ENCODE assay signal across 17 cellular contexts in genomic region chr15:43821505-43821904, GRCh38. TPM values are rescaled to one million over a fixed set of nuclear protein-coding genes. Genes with fewer than 3 reads are reported as not detected.
DNase-seq lines count a peak whose midpoint lies in the region; ATAC-seq and TF ChIP-seq lines count a peak whose summit lies in the region.
"Had no signal": no experiment of that assay in that cellular context is flagged by ENCODE, and none has a peak within 500 bp of the region (broad histone marks: within the 10 kb centered on the region; RNA-seq: fewer than 3 reads in every experiment).

No MANE protein-coding gene starts in this region.

- H3K36me3 ChIP-seq in SK-N-SH (replicated peaks in 1 of 2; ENCODE audit: control insufficient read depth in 1 of 2, insufficient read depth in 2 of 2, low read length in 1 of 2) = peaks cover 11 to 17% of the 10 kb centered on the region in 2 experiments

- H3K27ac Mint-ChIP-seq in HFFc6 = peak overlapping the region; percentile 17; the same call in 1 of the 2 replicates
- H3K27ac Mint-ChIP-seq in activated naive CD8-positive, alpha-beta T cell treated with anti-CD3 and anti-CD28 coated beads for 36 hours = peak overlapping the region; percentile 7
- peak overlapping the region in 8 of 10 donors; percentile 27 to 84 (median 52) for H3K27ac Mint-ChIP-seq in naive thymus-derived CD8-positive, alpha-beta T cell
- H3K27ac Mint-ChIP-seq: progenitor cell of endocrine pancreas had no signal

- peak overlapping the region; percentile 51 for H3K4me2 ChIP-seq in SK-N-SH

- H3K4me1 Mint-ChIP-seq in HFFc6 (ENCODE audit: low read depth) = peaks cover 17% of the 10 kb centered on the region
- H3K4me1 Mint-ChIP-seq in activated naive CD8-positive, alpha-beta T cell treated with anti-CD3 and anti-CD28 coated beads for 36 hours = peaks cover 41% of the 10 kb centered on the region
- peaks cover 13 to 58% (median 46%) of the 10 kb centered on the region in 4 donors for H3K4me1 Mint-ChIP-seq in naive thymus-derived CD8-positive, alpha-beta T cell

- peaks cover 78% of the 10 kb centered on the region for H3K79me2 ChIP-seq in SK-N-SH (ENCODE audit: insufficient read depth)

- H3K36me3 Mint-ChIP-seq in HFFc6 (ENCODE audit: low read depth) = peaks cover 14% of the 10 kb centered on the region
- peaks cover 32% of the 10 kb centered on the region for H3K36me3 Mint-ChIP-seq in activated naive CD8-positive, alpha-beta T cell treated with anti-CD3 and anti-CD28 coated beads for 36 hours
- peaks cover 0 to 30% (median 5%) of the 10 kb centered on the region in 3 donors for H3K36me3 Mint-ChIP-seq in naive thymus-derived CD8-positive, alpha-beta T cell

- CTCF ChIA-PET in SK-N-SH (lab: Yijun Ruan, JAX) = interaction anchor here (1.4 kb wide), 1 partner anchor 10 kb away, joined by 3 read pairs; no protein-coding TSS in a partner anchor

- H2AFZ ChIP-seq in SK-N-SH (ENCODE audit: low read depth) = no peak overlapping the region

- H3K27me3 ChIP-seq in SK-N-SH (ENCODE audit: insufficient read depth) = no peaks in the 10 kb centered on the region

- POLR2A ChIA-PET in SK-N-SH (lab: Yijun Ruan, JAX) = interaction anchor here (0.6 kb wide), 1 partner anchor 21 kb away, joined by 3 read pairs; the partner anchor contains the start of gene HYPK
- POLR2A ChIA-PET in naive thymus-derived CD8-positive, alpha-beta T cell (lab: Charles Lee) = interaction anchor here (0.6 to 4.5 kb wide), 4 partner anchors 12 to 796 kb away, joined by 3 to 42 read pairs (median 5); partner anchors contain the start of genes HYPK and SERINC4

- no peak for TF ChIP-seq RAD21 in SK-N-SH (IDR thresholded peaks at IDR 0.05; ENCODE audit: low read length)

- H3K9me3 ChIP-seq in SK-N-SH = no peaks in the 10 kb centered on the region

- H3K4me3 ChIP-seq in SK-N-SH (ENCODE audit: low read depth in 2 of 2, low read length in 1 of 2) = 0 out of 4 replicates have a peak overlapping the region, but pooled peaks of 1 of the 2 experiments have one; percentile 16

- H3K27me3 Mint-ChIP-seq in HFFc6 (ENCODE audit: insufficient read depth) = no peaks in the 10 kb centered on the region; the same call in none of the 2 replicates
- no peaks in the 10 kb centered on the region for H3K27me3 Mint-ChIP-seq in activated naive CD8-positive, alpha-beta T cell treated with anti-CD3 and anti-CD28 coated beads for 36 hours
- no peaks in the 10 kb centered on the region for H3K27me3 Mint-ChIP-seq in naive thymus-derived CD8-positive, alpha-beta T cell
- H3K27me3 Mint-ChIP-seq: progenitor cell of endocrine pancreas had no signal

- H3K27ac ChIP-seq in SK-N-SH (ENCODE audit: low read depth in 2 of 2, low read length in 1 of 2) = no peak overlapping the region
- H3K27ac ChIP-seq: 22Rv1 had no signal

- H3K4me1 ChIP-seq in SK-N-SH (ENCODE audit: control insufficient read depth in 1 of 2, insufficient read depth in 2 of 2, low read depth in 1 of 2, low read length in 1 of 2) = peaks cover 8 to 10% of the 10 kb centered on the region in 2 experiments; a peak in 3 of 4 replicates

- DNase-seq in SK-N-SH (no peak), HFFc6 (no peak)
- no peak for DNase-seq in activated naive CD8-positive, alpha-beta T cell treated with anti-CD3 and anti-CD28 coated beads for 36 hours
- no peak for DNase-seq in naive thymus-derived CD8-positive, alpha-beta T cell
- DNase-seq: central memory CD4-positive, alpha-beta T cell; COR-L47; GF-D8; NCI-H187; NCI-H524; T1000 had no signal

- H3K4me3 Mint-ChIP-seq in HFFc6 = no peak overlapping the region
- H3K4me3 Mint-ChIP-seq in activated naive CD8-positive, alpha-beta T cell treated with anti-CD3 and anti-CD28 coated beads for 36 hours = peak overlapping the region; percentile 47
- peak overlapping the region in 9 of 10 donors; percentile 27 to 81 (median 50) for H3K4me3 Mint-ChIP-seq in naive thymus-derived CD8-positive, alpha-beta T cell

- H3K9ac ChIP-seq in SK-N-SH = no peak overlapping the region

- WGBS in SK-N-SH (ENCODE audit: low lambda C conversion rate) = 53% methylated on average over 3 of the region's 3 CpGs

- H3K9me3 Mint-ChIP-seq in HFFc6 = peaks cover 4% of the 10 kb centered on the region
- H3K9me3 Mint-ChIP-seq in activated naive CD8-positive, alpha-beta T cell treated with anti-CD3 and anti-CD28 coated beads for 36 hours = peaks cover 3% of the 10 kb centered on the region
- no peaks in the 10 kb centered on the region for H3K9me3 Mint-ChIP-seq in naive thymus-derived CD8-positive, alpha-beta T cell

- 0 out of 2 replicates have a peak, but pooled peaks cover 11% of the 10 kb centered on the region for H4K20me1 ChIP-seq in SK-N-SH (ENCODE audit: insufficient read depth)

- TF ChIP-seq CTCF in SK-N-SH (IDR thresholded peaks at IDR 0.05) (no peak), HFFc6 (IDR thresholded peaks at IDR 0.05) (no peak)

- peaks cover 12% of the 10 kb centered on the region for H3F3A ChIP-seq in SK-N-SH (replicated peaks; ENCODE audit: insufficient read depth)

- no peaks in the 10 kb centered on the region for H3K9me2 ChIP-seq in SK-N-SH

- ATAC-seq in SK-N-SH treated with all-trans-retinoic acid at 6 μM for 48 hours (no peak), GM18868 (IDR thresholded peaks at IDR 0.05; ENCODE audit: unreplicated experiment) (no peak), HG03520 (IDR thresholded peaks at IDR 0.05; ENCODE audit: unreplicated experiment) (no peak), HG02981 (IDR thresholded peaks at IDR 0.05; ENCODE audit: unreplicated experiment) (no peak)
- no peak for ATAC-seq in naive thymus-derived CD8-positive, alpha-beta T cell

- no peak for TF ChIP-seq EP300 in SK-N-SH (IDR thresholded peaks at IDR 0.05; ENCODE audit: borderline replicate concordance in 1 of 2, low read depth in 1 of 2, low read length in 1 of 2)

TF ChIP-seq in SK-N-SH, 30 proteins besides CTCF, POLR2A, EP300 and RAD21:
- TF ChIP-seq POLR2AphosphoS5 (IDR thresholded peaks at IDR 0.05; ENCODE audit: low read depth, low read length) = no peak
- TF ChIP-seq YY1 (IDR thresholded peaks at IDR 0.05; ENCODE audit: low read depth) = no peak
- no peak for TF ChIP-seq TEAD4 (IDR thresholded peaks at IDR 0.05; ENCODE audit: borderline replicate concordance, insufficient read depth)
- no peak for TF ChIP-seq TAF1 (IDR thresholded peaks at IDR 0.05; ENCODE audit: borderline replicate concordance, low read depth, low read length)

TF ChIP-seq in SK-N-SH treated with all-trans-retinoic acid at 6 μM for 48 hours, 23 proteins besides CTCF, POLR2A, EP300 and RAD21 (continues in another document):
- TF ChIP-seq GLIS3 (CRISPR knock-in tag; IDR thresholded peaks at IDR 0.05) = no peak
- no peak for TF ChIP-seq ZNF565 (CRISPR knock-in tag; conservative IDR thresholded peaks at IDR 0.05; ENCODE audit: low read depth)
- no peak for TF ChIP-seq ARNTL (CRISPR knock-in tag; IDR thresholded peaks at IDR 0.05; ENCODE audit: borderline replicate concordance, low read depth)
- no peak for TF ChIP-seq ZFP3 (CRISPR knock-in tag; IDR thresholded peaks at IDR 0.05)
- no peak for TF ChIP-seq PPARA (CRISPR knock-in tag; IDR thresholded peaks at IDR 0.05; ENCODE audit: borderline replicate concordance)

RNA-seq across cellular contexts. Expression of gene MFAP1, which starts 3.0 kb away (rescaled TPM):
- polyA plus RNA-seq in SK-N-SH (2012; rRNA removed) = 16.5 and 18.4 TPM in 2 replicates
- polyA plus RNA-seq in SK-N-SH (2012; cell fraction: cytosol; rRNA removed) = 22.0 and 28.5 TPM in 2 replicates
- polyA plus RNA-seq in SK-N-SH (2012; cell fraction: nucleus; rRNA removed) = 7.9 and 15.1 TPM in 2 replicates
- total RNA-seq in HFFc6 (2021; fragmentation: NEBNext Ultra II Directional; extraction: Animal tissue kit (Norgen Biotek cat#: 25700)) = 10 to 100 TPM; 25.3 to 30.4 (median 27.3) TPM
- 10 to 100 TPM; 48.3 to 49.6 TPM for total RNA-seq in activated naive CD8-positive, alpha-beta T cell treated with anti-CD3 and anti-CD28 coated beads for 36 hours
- total RNA-seq in naive thymus-derived CD8-positive, alpha-beta T cell = 10 to 100 TPM; 15.8 to 18.7 TPM
- polyA plus RNA-seq in naive thymus-derived CD8-positive, alpha-beta T cell = 10 to 100 TPM in 2 of 3 donors, 1 to 10 TPM in 1; 5.2 to 18.0 (median 10.4) TPM

RNA-seq across cellular contexts. Expression of gene WDR76, which starts 5.3 kb away (rescaled TPM):
- 1.8 TPM in 2 replicates for polyA plus RNA-seq in SK-N-SH (2012; rRNA removed)
- polyA plus RNA-seq in SK-N-SH (2012; cell fraction: cytosol; rRNA removed) = 2.6 and 2.9 TPM in 2 replicates
- polyA plus RNA-seq in SK-N-SH (2012; cell fraction: nucleus; rRNA removed) = 1.2 and 2.2 TPM in 2 replicates
- 10 to 100 TPM in 5 of 6 experiments, 1 to 10 TPM in 1; 8.8 to 25.1 (median 20.5) TPM for total RNA-seq in HFFc6 (2021; fragmentation: NEBNext Ultra II Directional; extraction: Animal tissue kit (Norgen Biotek cat#: 25700))
- 10 to 100 TPM; 75.1 to 81.1 TPM for total RNA-seq in activated naive CD8-positive, alpha-beta T cell treated with anti-CD3 and anti-CD28 coated beads for 36 hours
- 10 to 100 TPM in 1 of 2 experiments, 1 to 10 TPM in 1; 8.6 to 12.3 TPM for total RNA-seq in naive thymus-derived CD8-positive, alpha-beta T cell
- 1 to 10 TPM; 5.3 to 7.3 (median 5.6) TPM for polyA plus RNA-seq in naive thymus-derived CD8-positive, alpha-beta T cell

RNA-seq across cellular contexts. Expression of gene HYPK, which starts 21.1 kb away (rescaled TPM):
- polyA plus RNA-seq in SK-N-SH (2012; rRNA removed) = 8.9 and 11.5 TPM in 2 replicates
- 13.5 and 25.3 TPM in 2 replicates for polyA plus RNA-seq in SK-N-SH (2012; cell fraction: cytosol; rRNA removed)
- 18.5 and 26.1 TPM in 2 replicates for polyA plus RNA-seq in SK-N-SH (2012; cell fraction: nucleus; rRNA removed)
- 10 to 100 TPM; 12.3 to 33.8 (median 19.3) TPM for total RNA-seq in HFFc6 (2021; fragmentation: NEBNext Ultra II Directional; extraction: Animal tissue kit (Norgen Biotek cat#: 25700))
- total RNA-seq in activated naive CD8-positive, alpha-beta T cell treated with anti-CD3 and anti-CD28 coated beads for 36 hours = 10 to 100 TPM; 20.9 to 24.0 TPM
- 10 to 100 TPM; 27.7 to 28.9 TPM for total RNA-seq in naive thymus-derived CD8-positive, alpha-beta T cell
- 10 to 100 TPM in 2 of 3 donors, 1 to 10 TPM in 1; 7.7 to 14.1 (median 13.0) TPM for polyA plus RNA-seq in naive thymus-derived CD8-positive, alpha-beta T cell

RNA-seq across cellular contexts. Expression of gene SERINC4, which starts 21.5 kb away (rescaled TPM):
- polyA plus RNA-seq in SK-N-SH (2012; rRNA removed) = 0.05 TPM in 1 of 2 replicates, not detected in the other
- 0.04 and 0.05 TPM in 2 replicates for polyA plus RNA-seq in SK-N-SH (2012; cell fraction: cytosol; rRNA removed)
- polyA plus RNA-seq in SK-N-SH (2012; cell fraction: nucleus; rRNA removed) = 0.24 and 0.29 TPM in 2 replicates
- total RNA-seq in HFFc6 (2021; fragmentation: NEBNext Ultra II Directional; extraction: Animal tissue kit (Norgen Biotek cat#: 25700)) = under 1 TPM in 3 of 6 experiments, not detected in 3; 0.07 to 0.11 (median 0.09) TPM
- total RNA-seq in activated naive CD8-positive, alpha-beta T cell treated with anti-CD3 and anti-CD28 coated beads for 36 hours = under 1 TPM; 0.08 to 0.14 TPM
- under 1 TPM; 0.23 to 0.27 TPM for total RNA-seq in naive thymus-derived CD8-positive, alpha-beta T cell
- polyA plus RNA-seq in naive thymus-derived CD8-positive, alpha-beta T cell = 1 to 10 TPM; 2.1 to 4.2 (median 3.5) TPM
- total RNA-seq: urinary bladder had no signal

RNA-seq across cellular contexts. Expression of gene SERF2, which starts 29.4 kb away (rescaled TPM):
- 935 and 1,369 TPM in 2 replicates for polyA plus RNA-seq in SK-N-SH (2012; rRNA removed)
- polyA plus RNA-seq in SK-N-SH (2012; cell fraction: cytosol; rRNA removed) = 948 and 1,077 TPM in 2 replicates
- 611 and 1,260 TPM in 2 replicates for polyA plus RNA-seq in SK-N-SH (2012; cell fraction: nucleus; rRNA removed)
- total RNA-seq in HFFc6 (2021; fragmentation: NEBNext Ultra II Directional; extraction: Animal tissue kit (Norgen Biotek cat#: 25700)) = 1,000 to 10,000 TPM in 5 of 6 experiments, 100 to 1,000 TPM in 1; 908 to 1,158 (median 1,046) TPM
- total RNA-seq in activated naive CD8-positive, alpha-beta T cell treated with anti-CD3 and anti-CD28 coated beads for 36 hours = 100 to 1,000 TPM; 695 to 709 TPM
- 100 to 1,000 TPM; 549 to 584 TPM for total RNA-seq in naive thymus-derived CD8-positive, alpha-beta T cell
- polyA plus RNA-seq in naive thymus-derived CD8-positive, alpha-beta T cell = 1,000 to 10,000 TPM; 1,905 to 2,412 (median 2,207) TPM
